Comparison of ENCODE assay signal across 23 cellular contexts in genomic region chr4:186919340-186919739, GRCh38.
"Had no signal": no experiment of that assay in that cellular context is flagged by ENCODE, and none has a peak within 500 bp of the region (broad histone marks: within the 10 kb centered on the region; RNA-seq: fewer than 3 reads in every experiment).

No MANE protein-coding gene starts in this region.

- H3K9me3 Mint-ChIP-seq: stimulated activated memory B cell treated with anti-CD40 and anti-IgM and Interleukin-4, amounts not matched to agents 10 μg/mL and 1 μg/mL and 100 μg/mL, for 72 hours had no signal

- H3K27ac ChIP-seq: adrenal gland, dorsolateral prefrontal cortex, gastrocnemius medialis, left ventricle myocardium inferior, pancreas, spleen, testis, upper lobe of right lung had no signal

- H3K4me3 ChIP-seq: adrenal gland, dorsolateral prefrontal cortex, gastrocnemius medialis, left ventricle myocardium inferior, mucosa of descending colon, pancreas, spleen, upper lobe of right lung had no signal

- H3K4me3 Mint-ChIP-seq: activated naive CD4-positive, alpha-beta T cell treated with anti-CD3 and anti-CD28 coated beads, Interleukin-2, amount 50 U/mL, for 24 hours; naive thymus-derived CD4-positive, alpha-beta T cell; stimulated activated memory B cell treated with anti-CD40 and anti-IgM and Interleukin-4, amounts not matched to agents 10 μg/mL and 1 μg/mL and 100 μg/mL, for 72 hours; T-cell had no signal

- H3K36me3 ChIP-seq: adrenal gland, gastrocnemius medialis, left ventricle myocardium inferior, pancreas, spleen, upper lobe of right lung had no signal

- H3K9me3 ChIP-seq: adrenal gland, gastrocnemius medialis, left ventricle myocardium inferior, mucosa of descending colon, pancreas, spleen, testis, upper lobe of right lung had no signal

- H3K36me3 Mint-ChIP-seq: activated naive CD4-positive, alpha-beta T cell treated with anti-CD3 and anti-CD28 coated beads, Interleukin-2, amount 50 U/mL, for 24 hours; naive thymus-derived CD4-positive, alpha-beta T cell; stimulated activated memory B cell treated with anti-CD40 and anti-IgM and Interleukin-4, amounts not matched to agents 10 μg/mL and 1 μg/mL and 100 μg/mL, for 72 hours; T-cell had no signal

- H3K4me1 ChIP-seq: adrenal gland, gastrocnemius medialis, left ventricle myocardium inferior, pancreas, spleen, testis, upper lobe of right lung had no signal

- H3K27me3 Mint-ChIP-seq: activated naive CD4-positive, alpha-beta T cell treated with anti-CD3 and anti-CD28 coated beads, Interleukin-2, amount 50 U/mL, for 24 hours; stimulated activated memory B cell treated with anti-CD40 and anti-IgM and Interleukin-4, amounts not matched to agents 10 μg/mL and 1 μg/mL and 100 μg/mL, for 72 hours; T-cell had no signal

- H3K4me1 Mint-ChIP-seq: activated naive CD4-positive, alpha-beta T cell treated with anti-CD3 and anti-CD28 coated beads, Interleukin-2, amount 50 U/mL, for 24 hours; naive thymus-derived CD4-positive, alpha-beta T cell; stimulated activated memory B cell treated with anti-CD40 and anti-IgM and Interleukin-4, amounts not matched to agents 10 μg/mL and 1 μg/mL and 100 μg/mL, for 72 hours; T-cell had no signal

- DNase-seq: activated CD4-positive, CD25-positive, alpha-beta regulatory T cell treated with anti-CD3 and anti-CD28 coated beads, Interleukin-2, amount 50 U/mL, for 72 hours; activated CD8-positive, alpha-beta memory T cell treated with anti-CD3 and anti-CD28 coated beads for 24 hours; activated CD8-positive, alpha-beta memory T cell treated with anti-CD3 and anti-CD28 coated beads, Interleukin-2, amount 50 U/mL, for 48 hours; activated effector memory CD4-positive, alpha-beta T cell treated with Interleukin-2 at 50 U/mL for 16 hours; activated T-cell treated with anti-CD3 and anti-CD28 coated beads, Interleukin-2, amount 50 U/mL, for 48 hours; adrenal gland; dorsolateral prefrontal cortex; gastrocnemius medialis; head of caudate nucleus; left ventricle myocardium inferior; mucosa of descending colon; naive thymus-derived CD4-positive, alpha-beta T cell; pancreas; spleen; stimulated activated CD4-positive, alpha-beta T cell treated with anti-CD3 and anti-CD28 coated beads, Interleukin-4, amount 100 ng/mL, for 4 hours; T-cell; T1000; testis; upper lobe of right lung had no signal

- H3K27me3 ChIP-seq: adrenal gland, gastrocnemius medialis, pancreas, spleen, testis, upper lobe of right lung had no signal

- H3K27ac Mint-ChIP-seq: activated naive CD4-positive, alpha-beta T cell treated with anti-CD3 and anti-CD28 coated beads, Interleukin-2, amount 50 U/mL, for 24 hours; naive thymus-derived CD4-positive, alpha-beta T cell; stimulated activated memory B cell treated with anti-CD40 and anti-IgM and Interleukin-4, amounts not matched to agents 10 μg/mL and 1 μg/mL and 100 μg/mL, for 72 hours; T-cell had no signal

- ATAC-seq: gastrocnemius medialis; mucosa of descending colon; naive thymus-derived CD4-positive, alpha-beta T cell; pancreas; sciatic nerve; SK-N-SH treated with all-trans-retinoic acid at 6 μM for 48 hours; stimulated activated memory B cell treated with anti-CD40 and anti-IgM and Interleukin-4, amounts not matched to agents 10 μg/mL and 1 μg/mL and 100 μg/mL, for 72 hours; T-cell; upper lobe of right lung had no signal
